Comparison of ENCODE assay signal across 9 cellular contexts in genomic region chr3:48952510-48953118, GRCh38. TPM values are rescaled to one million over a fixed set of nuclear protein-coding genes. Genes with fewer than 3 reads are reported as not detected.
DNase-seq lines count a peak whose midpoint lies in the region; ATAC-seq and TF ChIP-seq lines count a peak whose summit lies in the region.
"Had no signal": no experiment of that assay in that cellular context is flagged by ENCODE, and none has a peak within 500 bp of the region (broad histone marks: within the 10 kb centered on the region; RNA-seq: fewer than 3 reads in every experiment).

No MANE protein-coding gene starts in this region.

- DNase-seq in AG09319 (ENCODE audit: extremely low read depth, low read depth) = no peak
- peak; percentile 23 for DNase-seq in HEK293T (ENCODE audit: extremely low spot score)
- peak; percentile 54 for DNase-seq in activated CD4-positive, alpha-beta T cell treated with anti-CD3 and anti-CD28 coated beads, Interleukin-2, amount 10 ng/mL, durations not matched to agents 7 days and 5 days
- no peak for DNase-seq in psoas muscle
- DNase-seq in cerebellum (ENCODE audit: low spot score) = no peak

- POLR2A ChIA-PET in HEK293T (lab: Yijun Ruan, JAX) = interaction anchor here (1.1 kb wide), 1 partner anchor 213 kb away, joined by 3 read pairs; no protein-coding TSS in a partner anchor
- POLR2A ChIA-PET in activated CD4-positive, alpha-beta T cell treated with anti-CD3 and anti-CD28 coated beads, Interleukin-2, amount 10 ng/mL, durations not matched to agents 7 days and 5 days (lab: Charles Lee) = interaction anchor here (0.6 kb wide), 1 partner anchor 217 kb away, joined by 4 read pairs; no protein-coding TSS in a partner anchor

- peak; percentile 27 for TF ChIP-seq CTCF in AG09319 (IDR thresholded peaks at IDR 0.05; ENCODE audit: low read depth, low read length)
- peak; percentile 42 for TF ChIP-seq CTCF in psoas muscle (IDR thresholded peaks at IDR 0.05)

- ATAC-seq in esophagus mucosa (peak; percentile 63), psoas muscle (peak; percentile 33 to 73 (median 60)), HG02884 (IDR thresholded peaks at IDR 0.05; ENCODE audit: unreplicated experiment) (no peak), GM21723 (IDR thresholded peaks at IDR 0.05; ENCODE audit: unreplicated experiment) (no peak)

- H3K27me3 ChIP-seq in psoas muscle (ENCODE audit: insufficient read depth in 3 of 3, low read length in 2 of 3) = no peaks in the 10 kb centered on the region

- H3K36me3 ChIP-seq in psoas muscle (ENCODE audit: insufficient read depth in 1 of 2, low read depth in 1 of 2) = peaks cover 0 to 19% of the 10 kb centered on the region in 2 donors

- H3K4me1 Mint-ChIP-seq in activated CD4-positive, alpha-beta T cell treated with anti-CD3 and anti-CD28 coated beads, Interleukin-2, amount 10 ng/mL, durations not matched to agents 7 days and 5 days = peaks cover 13% of the 10 kb centered on the region

- H3K4me1 ChIP-seq in psoas muscle = peaks cover 29% of the 10 kb centered on the region

- no peak overlapping the region for H3K4me3 ChIP-seq in psoas muscle
- H3K4me3 ChIP-seq: HAP-1 had no signal

- no peak overlapping the region for H3K27ac ChIP-seq in psoas muscle

- peak overlapping the region; percentile 0 for H3K27ac Mint-ChIP-seq in activated CD4-positive, alpha-beta T cell treated with anti-CD3 and anti-CD28 coated beads, Interleukin-2, amount 10 ng/mL, durations not matched to agents 7 days and 5 days

- H3K9me3 Mint-ChIP-seq in activated CD4-positive, alpha-beta T cell treated with anti-CD3 and anti-CD28 coated beads, Interleukin-2, amount 10 ng/mL, durations not matched to agents 7 days and 5 days = no peaks in the 10 kb centered on the region

- no peak overlapping the region for H3K4me3 Mint-ChIP-seq in activated CD4-positive, alpha-beta T cell treated with anti-CD3 and anti-CD28 coated beads, Interleukin-2, amount 10 ng/mL, durations not matched to agents 7 days and 5 days

- no peaks in the 10 kb centered on the region for H3K9me3 ChIP-seq in psoas muscle
- H3K9me3 ChIP-seq: HAP-1 had no signal

- peaks cover 20% of the 10 kb centered on the region for H3K36me3 Mint-ChIP-seq in activated CD4-positive, alpha-beta T cell treated with anti-CD3 and anti-CD28 coated beads, Interleukin-2, amount 10 ng/mL, durations not matched to agents 7 days and 5 days (ENCODE audit: low read depth)

- WGBS in psoas muscle, 3 donors = 39 to 65% (median 41%) methylated on average over 8 of the region's 8 CpGs

- no peaks in the 10 kb centered on the region for H3K27me3 Mint-ChIP-seq in activated CD4-positive, alpha-beta T cell treated with anti-CD3 and anti-CD28 coated beads, Interleukin-2, amount 10 ng/mL, durations not matched to agents 7 days and 5 days

- CTCF ChIA-PET in HEK293T (lab: Yijun Ruan, JAX) = interaction anchor here (0.6 to 1.2 kb wide), 5 partner anchors 35 to 355 kb away, joined by 3 to 4 read pairs (median 3); no protein-coding TSS in a partner anchor
- CTCF ChIA-PET in activated CD4-positive, alpha-beta T cell treated with anti-CD3 and anti-CD28 coated beads, Interleukin-2, amount 10 ng/mL, durations not matched to agents 7 days and 5 days (lab: Charles Lee) = interaction anchor here (0.8 to 2.1 kb wide), 2 partner anchors 9 to 19 kb away, joined by 3 to 9 read pairs; no protein-coding TSS in a partner anchor

- intact Hi-C loops in psoas muscle (cut with DNase I) = no loop called here

TF ChIP-seq in HEK293T, 16 proteins besides CTCF, POLR2A, EP300 and RAD21:
- TF ChIP-seq SUZ12 (IDR thresholded peaks at IDR 0.05) = no peak
- peak; percentile 69 for TF ChIP-seq CTBP1 (IDR thresholded peaks at IDR 0.05; ENCODE audit: borderline replicate concordance)
- no peak for TF ChIP-seq FOXA1 (IDR thresholded peaks at IDR 0.05)
- TF ChIP-seq ZNF384 (IDR thresholded peaks at IDR 0.05) = 0 out of 2 replicates have a peak, but pooled peaks have one; percentile 17
- TF ChIP-seq FOXM1 (IDR thresholded peaks at IDR 0.05; ENCODE audit: borderline replicate concordance) = no peak
- TF ChIP-seq SP1 (IDR thresholded peaks at IDR 0.05) = no peak
- no peak for TF ChIP-seq ELF4 (IDR thresholded peaks at IDR 0.05)
- no peak for TF ChIP-seq NFRKB (IDR thresholded peaks at IDR 0.05)
- TF ChIP-seq L3MBTL2 (conservative IDR thresholded peaks at IDR 0.05) = no peak

RNA-seq across cellular contexts. Expression of gene ARIH2, which starts 34.0 kb away (rescaled TPM):
- 10 to 100 TPM; 91.0 to 95.0 TPM for total RNA-seq in activated CD4-positive, alpha-beta T cell treated with anti-CD3 and anti-CD28 coated beads, Interleukin-2, amount 10 ng/mL, durations not matched to agents 7 days and 5 days
- 48.6 TPM for total RNA-seq in esophagus mucosa
- total RNA-seq in psoas muscle = 100 to 1,000 TPM in 3 of 4 donors, 10 to 100 TPM in 1; 92.7 to 125 (median 113) TPM
- 100 to 1,000 TPM in 1 of 3 donors, 10 to 100 TPM in 2; 59.5 to 163 (median 67.0) TPM for polyA plus RNA-seq in psoas muscle
- 76.0 TPM for total RNA-seq in cerebellum

RNA-seq across cellular contexts. Expression of gene P4HTM, which starts 37.4 kb away (rescaled TPM):
- total RNA-seq in activated CD4-positive, alpha-beta T cell treated with anti-CD3 and anti-CD28 coated beads, Interleukin-2, amount 10 ng/mL, durations not matched to agents 7 days and 5 days = 10 to 100 TPM; 45.3 to 47.6 TPM
- 8.4 TPM for total RNA-seq in esophagus mucosa
- 10 to 100 TPM; 11.1 to 17.0 (median 13.7) TPM for total RNA-seq in psoas muscle
- polyA plus RNA-seq in psoas muscle = 1 to 10 TPM; 4.1 to 8.7 (median 8.5) TPM
- 44.4 TPM for total RNA-seq in cerebellum

RNA-seq across cellular contexts. Expression of gene SLC25A20, which starts 53.9 kb away (rescaled TPM):
- total RNA-seq in activated CD4-positive, alpha-beta T cell treated with anti-CD3 and anti-CD28 coated beads, Interleukin-2, amount 10 ng/mL, durations not matched to agents 7 days and 5 days = 10 to 100 TPM; 35.2 to 40.6 TPM
- total RNA-seq in esophagus mucosa = 4.7 TPM
- total RNA-seq in psoas muscle = 10 to 100 TPM; 47.6 to 59.4 (median 50.5) TPM
- polyA plus RNA-seq in psoas muscle = 10 to 100 TPM; 31.3 to 94.8 (median 48.5) TPM
- 6.5 TPM for total RNA-seq in cerebellum

RNA-seq across cellular contexts. Expression of gene WDR6, which starts 54.6 kb away (rescaled TPM):
- total RNA-seq in activated CD4-positive, alpha-beta T cell treated with anti-CD3 and anti-CD28 coated beads, Interleukin-2, amount 10 ng/mL, durations not matched to agents 7 days and 5 days = 100 to 1,000 TPM; 144 to 157 TPM
- 36.3 TPM for total RNA-seq in esophagus mucosa
- total RNA-seq in psoas muscle = 10 to 100 TPM; 55.1 to 65.7 (median 59.6) TPM
- 10 to 100 TPM; 30.5 to 49.5 (median 46.9) TPM for polyA plus RNA-seq in psoas muscle
- 79.4 TPM for total RNA-seq in cerebellum

Comparison
In these comparisons a context has a peak if more than half of its experiments do, and no peak if none do; other contexts are left out.
1. DNase-seq: peak in HEK293T (single experiment) and activated CD4-positive, alpha-beta T cell treated with anti-CD3 and anti-CD28 coated beads, Interleukin-2, amount 10 ng/mL, durations not matched to agents 7 days and 5 days (single experiment); none in AG09319 (single experiment), psoas muscle (0 of 2) and cerebellum (single experiment).
2. ATAC-seq: peak in esophagus mucosa (single experiment) and psoas muscle (4 of 4); none in HG02884 (single experiment) and GM21723 (single experiment).